In genomic region chr6:117266948-117267347, GRCh38 we compare ENCODE assay signal across 27 cellular contexts. TPM values are rescaled to one million over a fixed set of nuclear protein-coding genes. Genes with fewer than 3 reads are reported as not detected.
DNase-seq lines count a peak whose midpoint lies in the region; ATAC-seq and TF ChIP-seq lines count a peak whose summit lies in the region.
"Had no signal": no experiment of that assay in that cellular context is flagged by ENCODE, and none has a peak within 500 bp of the region (broad histone marks: within the 10 kb centered on the region; RNA-seq: fewer than 3 reads in every experiment).

No MANE protein-coding gene starts in this region.

- H3K27ac Mint-ChIP-seq in T-helper 17 cell: no peak overlapping the region
- no peak overlapping the region for H3K27ac Mint-ChIP-seq in endothelial cell (ENCODE audit: unreplicated experiment)
- H3K27ac Mint-ChIP-seq in nephron progenitor cell: no peak overlapping the region
- H3K27ac Mint-ChIP-seq in HFFc6: no peak overlapping the region
- H3K27ac Mint-ChIP-seq: CD4-positive, CD25-positive, alpha-beta regulatory T cell had no signal

- peaks cover 14% of the 10 kb centered on the region for H3K4me1 Mint-ChIP-seq in T-helper 17 cell
- peaks cover 5% of the 10 kb centered on the region for H3K4me1 Mint-ChIP-seq in endothelial cell (ENCODE audit: unreplicated experiment)
- H3K4me1 Mint-ChIP-seq in nephron progenitor cell: peaks cover 21% of the 10 kb centered on the region
- peaks cover 9% of the 10 kb centered on the region for H3K4me1 Mint-ChIP-seq in HFFc6 (ENCODE audit: low read depth)

- H3K27me3 Mint-ChIP-seq in T-helper 17 cell (peaks cover 74% of the 10 kb centered on the region), endothelial cell (ENCODE audit: unreplicated experiment) (peaks cover 30% of the 10 kb centered on the region), nephron progenitor cell (ENCODE audit: low read depth, poor library complexity) (peaks cover 99% of the 10 kb centered on the region), HFFc6 (ENCODE audit: insufficient read depth) (peaks cover 61% of the 10 kb centered on the region)

- peak overlapping the region; percentile 32 for H3K4me3 Mint-ChIP-seq in T-helper 17 cell
- peak overlapping the region; percentile 15 for H3K4me3 Mint-ChIP-seq in endothelial cell (ENCODE audit: unreplicated experiment)
- H3K4me3 Mint-ChIP-seq in nephron progenitor cell: peak overlapping the region; percentile 83
- H3K4me3 Mint-ChIP-seq in HFFc6: no peak overlapping the region

- H3K4me3 ChIP-seq in skeletal muscle cell (ENCODE audit: low read depth, low read length): peak overlapping the region; percentile 56
- H3K4me3 ChIP-seq: K562, MG63, PC-9 had no signal

- H3K36me3 Mint-ChIP-seq in T-helper 17 cell (ENCODE audit: low read depth) (peaks cover 5% of the 10 kb centered on the region), endothelial cell (ENCODE audit: low read depth, unreplicated experiment) (no peaks in the 10 kb centered on the region), nephron progenitor cell (ENCODE audit: low read depth) (no peaks in the 10 kb centered on the region), HFFc6 (ENCODE audit: low read depth) (no peaks in the 10 kb centered on the region)
- H3K36me3 Mint-ChIP-seq: CD4-positive, CD25-positive, alpha-beta regulatory T cell had no signal

- H3K9me3 ChIP-seq in T-helper 17 cell (ENCODE audit: control insufficient read depth, low read length, poor library complexity, severe bottlenecking): no peaks in the 10 kb centered on the region
- H3K9me3 ChIP-seq: MG63 had no signal

- no peaks in the 10 kb centered on the region for H3K9me3 Mint-ChIP-seq in endothelial cell (ENCODE audit: unreplicated experiment)
- H3K9me3 Mint-ChIP-seq in nephron progenitor cell: no peaks in the 10 kb centered on the region
- H3K9me3 Mint-ChIP-seq in HFFc6: no peaks in the 10 kb centered on the region

- ATAC-seq in T-helper 17 cell: no peak
- ATAC-seq in GM19351 (IDR thresholded peaks at IDR 0.05; ENCODE audit: unreplicated experiment): no peak
- ATAC-seq: HepG2, K562 had no signal

- DNase-seq in T-helper 17 cell (no peak), endothelial cell (ENCODE audit: low spot score) (no peak), nephron progenitor cell (no peak), skeletal muscle cell (ENCODE audit: low read depth) (no peak), A172 (ENCODE audit: low spot score) (no peak), HFFc6 (no peak)
- DNase-seq in activated CD4-positive, alpha-beta T cell treated with anti-CD3 and anti-CD28 coated beads for 48 hours: no peak
- DNase-seq: CD4-positive, CD25-positive, alpha-beta regulatory T cell; COR-L47; DMS79; H7; MG63; NCI-H1092; NCI-H1436; NCI-H187 treated with DMSO at 0.1 percent for 48 hours; NCI-H2107; NCI-H2227 treated with DMSO at 0.1 percent for 48 hours; NCI-H510A; NCI-H748 treated with DMSO at 0.1 percent for 48 hours; PC-9; RPMI8226; SHP77 had no signal

- no peak for TF ChIP-seq CTCF in endothelial cell (IDR thresholded peaks at IDR 0.05; ENCODE audit: unreplicated experiment)
- TF ChIP-seq CTCF in nephron progenitor cell (IDR thresholded peaks at IDR 0.05): no peak
- no peak for TF ChIP-seq CTCF in HFFc6 (IDR thresholded peaks at IDR 0.05)

RNA-seq across cellular contexts. Expression of gene VGLL2, which starts 1.6 kb away (rescaled TPM):
- total RNA-seq in T-helper 17 cell (not detected), endothelial cell (ENCODE audit: unreplicated experiment) (0.77 TPM)
- total RNA-seq in A172 (2014; rRNA removed; shearing (Covaris generic)): not detected in 2 replicates
- total RNA-seq in HFFc6 (2021; fragmentation: NEBNext Ultra II Directional; extraction: Animal tissue kit (Norgen Biotek cat#: 25700)): not detected
- total RNA-seq: A673; CD4-positive, CD25-positive, alpha-beta regulatory T cell; H7; HepG2; HT-29; K562; PC-9 had no signal
